1 cellular context compared by ENCODE assay signal in the genomic region with DNA sequence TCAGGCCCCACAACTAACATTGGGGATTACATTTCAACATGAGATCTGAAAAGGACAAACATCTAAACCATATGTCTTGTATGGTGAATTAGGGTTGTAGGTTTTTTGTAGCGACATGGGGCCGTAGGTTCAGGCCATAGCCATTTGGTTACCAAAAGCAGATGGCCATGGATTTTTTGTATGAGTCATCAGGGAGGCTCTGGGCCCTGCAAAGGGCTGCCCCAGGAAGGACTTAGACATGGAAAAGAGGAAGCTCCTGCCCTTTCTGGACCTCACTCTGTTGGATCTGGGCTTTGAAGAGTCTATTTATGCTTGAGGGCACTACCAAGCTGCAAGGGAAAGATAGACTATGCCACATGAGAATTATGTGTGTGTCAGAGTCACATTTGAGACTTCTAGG.
TF ChIP-seq lines count a peak whose summit lies in the region.

No MANE protein-coding gene starts in this region.

TF ChIP-seq in HepG2, 621 proteins besides CTCF, POLR2A, EP300 and RAD21 (continued from another document):
- TF ChIP-seq, protein P1, sequence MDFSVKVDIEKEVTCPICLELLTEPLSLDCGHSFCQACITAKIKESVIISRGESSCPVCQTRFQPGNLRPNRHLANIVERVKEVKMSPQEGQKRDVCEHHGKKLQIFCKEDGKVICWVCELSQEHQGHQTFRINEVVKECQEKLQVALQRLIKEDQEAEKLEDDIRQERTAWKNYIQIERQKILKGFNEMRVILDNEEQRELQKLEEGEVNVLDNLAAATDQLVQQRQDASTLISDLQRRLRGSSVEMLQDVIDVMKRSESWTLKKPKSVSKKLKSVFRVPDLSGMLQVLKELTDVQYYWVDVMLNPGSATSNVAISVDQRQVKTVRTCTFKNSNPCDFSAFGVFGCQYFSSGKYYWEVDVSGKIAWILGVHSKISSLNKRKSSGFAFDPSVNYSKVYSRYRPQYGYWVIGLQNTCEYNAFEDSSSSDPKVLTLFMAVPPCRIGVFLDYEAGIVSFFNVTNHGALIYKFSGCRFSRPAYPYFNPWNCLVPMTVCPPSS (IDR thresholded peaks at IDR 0.05): no peak
TF ChIP-seq in HepG2: peak in this region for 0.
